In genomic region chr1:78619446-78619802, GRCh38 we compare ENCODE assay signal across 8 cellular contexts. TPM values are rescaled to one million over a fixed set of nuclear protein-coding genes. Genes with fewer than 3 reads are reported as not detected.
DNase-seq lines count a peak whose midpoint lies in the region; ATAC-seq, FAIRE-seq and TF ChIP-seq lines count a peak whose summit lies in the region.

No MANE protein-coding gene starts in this region.

- H3K4me1 Mint-ChIP-seq in T-helper 1 cell treated with Interleukin-12 subunit alpha and Interleukin-12 subunit beta and Interleukin-4 antibody, amounts not matched to agents 30 μg/mL and 1 μg/mL, for 36 hours (ENCODE audit: low read depth) = peaks cover 43% of the 10 kb centered on the region

- no peak for DNase-seq in T-helper 1 cell
- no peak for DNase-seq in coronary artery (ENCODE audit: low spot score)
- DNase-seq in prostate gland (ENCODE audit: low spot score) = no peak
- DNase-seq in lower leg skin (ENCODE audit: low spot score in 2 of 2) = no peak
- no peak for DNase-seq in frontal cortex (ENCODE audit: low spot score in 2 of 2)
- DNase-seq in activated gamma-delta T cell (lab: John Stamatoyannopoulos, UW) = no peak

- intact Hi-C loops in prostate gland (cut with DNase I) = no loop called here
- intact Hi-C loops in lower leg skin (cut with DNase I; ENCODE audit: low total_unique reads) = no loop called here

- H3K27ac Mint-ChIP-seq in T-helper 1 cell treated with Interleukin-12 subunit alpha and Interleukin-12 subunit beta and Interleukin-4 antibody, amounts not matched to agents 30 μg/mL and 1 μg/mL, for 36 hours = peak overlapping the region; percentile 82

- peak; percentile 4 for ATAC-seq in HG03442 (IDR thresholded peaks at IDR 0.05; ENCODE audit: unreplicated experiment)

- H3K36me3 Mint-ChIP-seq in T-helper 1 cell treated with Interleukin-12 subunit alpha and Interleukin-12 subunit beta and Interleukin-4 antibody, amounts not matched to agents 30 μg/mL and 1 μg/mL, for 36 hours (ENCODE audit: low read depth) = peaks cover 21% of the 10 kb centered on the region

- H3K4me3 ChIP-seq in coronary artery (peak overlapping the region; percentile 57), prostate gland (peak overlapping the region in 1 of 2 donors; percentile 14), lower leg skin (ENCODE audit: low read depth, poor library complexity, severe bottlenecking) (no peak overlapping the region)

- H3K27ac ChIP-seq in coronary artery (peak overlapping the region; percentile 72 to 76), prostate gland (peak overlapping the region; percentile 55 to 62)

- H3K9me3 Mint-ChIP-seq in T-helper 1 cell treated with Interleukin-12 subunit alpha and Interleukin-12 subunit beta and Interleukin-4 antibody, amounts not matched to agents 30 μg/mL and 1 μg/mL, for 36 hours = no peaks in the 10 kb centered on the region

- FAIRE-seq in frontal cortex (lab: Jason Lieb, UNC) = no peak

- H3K36me3 ChIP-seq in prostate gland = no peaks in the 10 kb centered on the region

- peaks cover 6% of the 10 kb centered on the region for H3K27me3 Mint-ChIP-seq in T-helper 1 cell treated with Interleukin-12 subunit alpha and Interleukin-12 subunit beta and Interleukin-4 antibody, amounts not matched to agents 30 μg/mL and 1 μg/mL, for 36 hours (ENCODE audit: low read depth)

- TF ChIP-seq POLR2A in prostate gland (IDR thresholded peaks at IDR 0.05) (no peak), lower leg skin (IDR thresholded peaks at IDR 0.05) (no peak)

- peak overlapping the region; percentile 89 for H3K4me3 Mint-ChIP-seq in T-helper 1 cell treated with Interleukin-12 subunit alpha and Interleukin-12 subunit beta and Interleukin-4 antibody, amounts not matched to agents 30 μg/mL and 1 μg/mL, for 36 hours

- H3K9me3 ChIP-seq in prostate gland = no peaks in the 10 kb centered on the region

- WGBS in prostate gland = 39% methylated on average over 4 of the region's 4 CpGs
- WGBS in lower leg skin, 2 donors = 43 to 46% methylated on average over 4 of the region's 4 CpGs

- no peak for TF ChIP-seq CTCF in coronary artery (IDR thresholded peaks at IDR 0.05)
- TF ChIP-seq CTCF in prostate gland (IDR thresholded peaks at IDR 0.05) = no peak
- TF ChIP-seq CTCF in lower leg skin (IDR thresholded peaks at IDR 0.05) = no peak

- no peaks in the 10 kb centered on the region for H3K27me3 ChIP-seq in prostate gland (replicated peaks; ENCODE audit: insufficient read depth)

- H3K4me1 ChIP-seq in prostate gland (replicated peaks) = no peaks in the 10 kb centered on the region

RNA-seq across cellular contexts. Expression of gene IFI44L, which starts 0.8 kb away (rescaled TPM):
- total RNA-seq in prostate gland (1 to 10 TPM; 1.2 to 7.4 TPM), lower leg skin (1 to 10 TPM in 3 of 4 donors, under 1 TPM in 1; 0.84 to 3.4 (median 2.3) TPM), frontal cortex (7.3 TPM)

RNA-seq across cellular contexts. Expression of gene IFI44, which starts 30.2 kb away (rescaled TPM):
- total RNA-seq in prostate gland (10 to 100 TPM in 1 of 2 donors, 1 to 10 TPM in 1; 5.3 to 23.9 TPM), lower leg skin (10 to 100 TPM in 1 of 4 donors, 1 to 10 TPM in 3; 4.4 to 13.1 (median 5.2) TPM), frontal cortex (34.2 TPM)
